ENCODE assay signal across 22 cellular contexts in the genomic region with DNA sequence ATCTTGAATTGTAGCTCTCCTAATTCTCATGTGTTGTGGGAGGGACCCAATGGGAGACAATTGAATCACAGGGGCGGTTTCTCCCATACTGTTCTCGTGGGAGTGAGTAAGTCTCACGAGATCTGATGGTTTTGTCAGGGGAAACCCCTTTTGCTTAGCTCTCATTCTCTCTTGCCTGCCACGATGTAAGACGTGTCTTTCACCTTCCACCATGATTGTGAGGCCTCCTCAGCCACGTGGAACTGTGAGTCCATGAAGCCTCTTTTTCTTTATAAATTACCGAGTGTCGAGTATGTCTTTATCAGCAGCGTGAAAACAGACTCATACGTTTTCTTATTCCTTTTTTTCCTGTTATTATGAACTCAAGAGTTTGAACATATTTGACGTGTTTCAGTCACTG. TPM values are rescaled to one million over a fixed set of nuclear protein-coding genes. Genes with fewer than 3 reads are reported as not detected.
A peak's percentile ranks its signal among the peaks of the same experiment; 100 is the strongest.
DNase-seq lines count a peak whose midpoint lies in the region; ATAC-seq and TF ChIP-seq lines count a peak whose summit lies in the region.
"Had no signal": no experiment of that assay in that cellular context is flagged by ENCODE, and none has a peak within 500 bp of the region (broad histone marks: within the 10 kb centered on the region; RNA-seq: fewer than 3 reads in every experiment).

No MANE protein-coding gene starts in this region.

- dilution Hi-C loops in mammary epithelial cell (cut with HindIII; ENCODE audit: low sequenced_read_pairs): no loop called here

- H3K36me3 ChIP-seq in mammary epithelial cell (ENCODE audit: insufficient read depth, low read length) (no peaks in the 10 kb centered on the region), breast epithelium (no peaks in the 10 kb centered on the region)
- H3K36me3 ChIP-seq: heart left ventricle, neutrophil, prostate gland, sigmoid colon, upper lobe of left lung had no signal

- peak; percentile 25 for ATAC-seq in activated naive CD8-positive, alpha-beta T cell treated with anti-CD3 and anti-CD28 coated beads, Interleukin-2, amount 50 U/mL, for 24 hours
- ATAC-seq: heart left ventricle, left cardiac atrium, T-helper 17 cell had no signal

- H3K27ac Mint-ChIP-seq in activated naive CD8-positive, alpha-beta T cell treated with anti-CD3 and anti-CD28 coated beads, Interleukin-2, amount 50 U/mL, for 24 hours: peak overlapping the region; percentile 0
- peak overlapping the region; percentile 21 for H3K27ac Mint-ChIP-seq in nephron progenitor cell
- no peak overlapping the region for H3K27ac Mint-ChIP-seq in activated T-helper 1 cell treated with anti-CD3 and anti-CD28 coated beads, Interleukin-12 subunit alpha, Interleukin-12 subunit beta, Interleukin-2, Interleukin-4 antibody, amounts not matched to agents 30 ng/mL and 10 ng/mL and 1 ng/mL, durations not matched to agents 14 hours and 24 hours and 36 hours
- H3K27ac Mint-ChIP-seq: activated naive CD4-positive, alpha-beta T cell treated with anti-CD3 and anti-CD28 coated beads, Interleukin-2, amount 50 U/mL, for 72 hours; memory B cell; T-helper 17 cell had no signal

- H3K9me3 ChIP-seq in mammary epithelial cell (replicated peaks; ENCODE audit: insufficient read depth, low read length): no peaks in the 10 kb centered on the region
- no peaks in the 10 kb centered on the region for H3K9me3 ChIP-seq in breast epithelium
- H3K9me3 ChIP-seq: heart left ventricle, neutrophil, prostate gland, sigmoid colon, SK-N-SH, upper lobe of left lung had no signal

- H3K9ac ChIP-seq in mammary epithelial cell (ENCODE audit: insufficient read depth, low read length): no peak overlapping the region
- H3K9ac ChIP-seq: SK-N-SH had no signal

- H3K36me3 Mint-ChIP-seq in activated naive CD8-positive, alpha-beta T cell treated with anti-CD3 and anti-CD28 coated beads, Interleukin-2, amount 50 U/mL, for 24 hours (ENCODE audit: low read depth): peaks cover 8% of the 10 kb centered on the region
- H3K36me3 Mint-ChIP-seq in nephron progenitor cell (ENCODE audit: low read depth): no peaks in the 10 kb centered on the region
- H3K36me3 Mint-ChIP-seq in activated T-helper 1 cell treated with anti-CD3 and anti-CD28 coated beads, Interleukin-12 subunit alpha, Interleukin-12 subunit beta, Interleukin-2, Interleukin-4 antibody, amounts not matched to agents 30 ng/mL and 10 ng/mL and 1 ng/mL, durations not matched to agents 14 hours and 24 hours and 36 hours (ENCODE audit: low read depth): peaks cover 8% of the 10 kb centered on the region

- peaks cover 27% of the 10 kb centered on the region for H3K4me1 Mint-ChIP-seq in activated naive CD8-positive, alpha-beta T cell treated with anti-CD3 and anti-CD28 coated beads, Interleukin-2, amount 50 U/mL, for 24 hours
- H3K4me1 Mint-ChIP-seq in nephron progenitor cell: peaks cover 37% of the 10 kb centered on the region
- H3K4me1 Mint-ChIP-seq in activated T-helper 1 cell treated with anti-CD3 and anti-CD28 coated beads, Interleukin-12 subunit alpha, Interleukin-12 subunit beta, Interleukin-2, Interleukin-4 antibody, amounts not matched to agents 30 ng/mL and 10 ng/mL and 1 ng/mL, durations not matched to agents 14 hours and 24 hours and 36 hours (ENCODE audit: low read depth): peaks cover 23% of the 10 kb centered on the region

- H3K9me3 Mint-ChIP-seq in activated naive CD8-positive, alpha-beta T cell treated with anti-CD3 and anti-CD28 coated beads, Interleukin-2, amount 50 U/mL, for 24 hours: peaks cover 6% of the 10 kb centered on the region
- H3K9me3 Mint-ChIP-seq in nephron progenitor cell: no peaks in the 10 kb centered on the region
- peaks cover 5% of the 10 kb centered on the region for H3K9me3 Mint-ChIP-seq in activated T-helper 1 cell treated with anti-CD3 and anti-CD28 coated beads, Interleukin-12 subunit alpha, Interleukin-12 subunit beta, Interleukin-2, Interleukin-4 antibody, amounts not matched to agents 30 ng/mL and 10 ng/mL and 1 ng/mL, durations not matched to agents 14 hours and 24 hours and 36 hours
- H3K9me3 Mint-ChIP-seq: CD4-positive, CD25-positive, alpha-beta regulatory T cell had no signal

- BruUV-seq in mammary epithelial cell (replicated peaks; lab: Mats Ljungman, UMichigan): no TSS peak

- TF ChIP-seq CTCF in mammary epithelial cell (conservative IDR thresholded peaks at IDR 0.05 in 1 of 2, IDR thresholded peaks at IDR 0.05 in 1 of 2; ENCODE audit: extremely low read depth in 1 of 2, insufficient read depth in 1 of 2, low read depth in 1 of 2, low read length in 2 of 2) (no peak), breast epithelium (IDR thresholded peaks at IDR 0.05) (no peak), NB4 (IDR thresholded peaks at IDR 0.05; ENCODE audit: low read depth, low read length) (no peak), nephron progenitor cell (IDR thresholded peaks at IDR 0.05) (no peak)

- H3K27me3 Mint-ChIP-seq in activated naive CD8-positive, alpha-beta T cell treated with anti-CD3 and anti-CD28 coated beads, Interleukin-2, amount 50 U/mL, for 24 hours: no peaks in the 10 kb centered on the region
- peaks cover 6% of the 10 kb centered on the region for H3K27me3 Mint-ChIP-seq in nephron progenitor cell (ENCODE audit: low read depth, poor library complexity)
- no peaks in the 10 kb centered on the region for H3K27me3 Mint-ChIP-seq in activated T-helper 1 cell treated with anti-CD3 and anti-CD28 coated beads, Interleukin-12 subunit alpha, Interleukin-12 subunit beta, Interleukin-2, Interleukin-4 antibody, amounts not matched to agents 30 ng/mL and 10 ng/mL and 1 ng/mL, durations not matched to agents 14 hours and 24 hours and 36 hours (ENCODE audit: insufficient read depth)
- H3K27me3 Mint-ChIP-seq: CD4-positive, CD25-positive, alpha-beta regulatory T cell; T-helper 17 cell had no signal

- H3K27me3 ChIP-seq in mammary epithelial cell (ENCODE audit: insufficient read depth, low read length) (no peaks in the 10 kb centered on the region), breast epithelium (no peaks in the 10 kb centered on the region)
- H3K27me3 ChIP-seq: heart left ventricle, neutrophil, sigmoid colon, upper lobe of left lung had no signal

- no peaks in the 10 kb centered on the region for H3K79me2 ChIP-seq in mammary epithelial cell (ENCODE audit: insufficient read depth, low read length)

- no peaks in the 10 kb centered on the region for H4K20me1 ChIP-seq in mammary epithelial cell (ENCODE audit: insufficient read depth, low read length)

- 94% methylated on average over 11 of the region's 11 CpGs for WGBS in mammary epithelial cell (ENCODE audit: low coverage, missing lambda C conversion rate)

- H3K4me1 ChIP-seq in mammary epithelial cell (ENCODE audit: insufficient read depth, low read length) (peaks cover 22% of the 10 kb centered on the region), breast epithelium (peaks cover 2 to 7% of the 10 kb centered on the region in 2 donors)
- H3K4me1 ChIP-seq: upper lobe of left lung had no signal

- CTCF ChIA-PET in mammary epithelial cell (lab: Charles Lee; ENCODE audit: low non-redundant PET): no interaction called here

- intact Hi-C loops in mammary epithelial cell (cut with micrococcal nuclease) (no loop called here), breast epithelium (cut with DNase I; ENCODE audit: low total_unique reads) (no loop called here)
- intact Hi-C loops in activated T-helper 1 cell treated with anti-CD3 and anti-CD28 coated beads, Interleukin-12 subunit alpha, Interleukin-12 subunit beta, Interleukin-2, Interleukin-4 antibody, amounts not matched to agents 30 ng/mL and 10 ng/mL and 1 ng/mL, durations not matched to agents 14 hours and 24 hours and 36 hours (cut with micrococcal nuclease): no loop called here

- H3K4me3 Mint-ChIP-seq in activated naive CD8-positive, alpha-beta T cell treated with anti-CD3 and anti-CD28 coated beads, Interleukin-2, amount 50 U/mL, for 24 hours: no peak overlapping the region
- no peak overlapping the region for H3K4me3 Mint-ChIP-seq in nephron progenitor cell
- H3K4me3 Mint-ChIP-seq in activated T-helper 1 cell treated with anti-CD3 and anti-CD28 coated beads, Interleukin-12 subunit alpha, Interleukin-12 subunit beta, Interleukin-2, Interleukin-4 antibody, amounts not matched to agents 30 ng/mL and 10 ng/mL and 1 ng/mL, durations not matched to agents 14 hours and 24 hours and 36 hours: no peak overlapping the region
- H3K4me3 Mint-ChIP-seq: CD4-positive, CD25-positive, alpha-beta regulatory T cell; memory B cell; T-helper 17 cell had no signal

- H3K27ac ChIP-seq in mammary epithelial cell (ENCODE audit: insufficient read depth, low read depth, low read length) (no peak overlapping the region), breast epithelium (no peak overlapping the region)
- H3K27ac ChIP-seq: heart left ventricle, neutrophil, prostate gland, upper lobe of left lung had no signal

- no peak for TF ChIP-seq POLR2A in breast epithelium (IDR thresholded peaks at IDR 0.05)
- no peak for TF ChIP-seq POLR2A in NB4 (IDR thresholded peaks at IDR 0.05; ENCODE audit: extremely low read depth, insufficient read length)

- in situ Hi-C loops in mammary epithelial cell (cut with MboI; ENCODE audit: low sequenced_read_pairs in 2 of 2): no loop called here

- no peak overlapping the region for H2AFZ ChIP-seq in mammary epithelial cell (ENCODE audit: low read depth, low read length)

- peak; percentile 21 for DNase-seq in mammary epithelial cell
- no peak for DNase-seq in breast epithelium (ENCODE audit: low spot score in 2 of 2)
- DNase-seq in NB4 (ENCODE audit: low read depth): peak; percentile 18
- DNase-seq in activated naive CD8-positive, alpha-beta T cell treated with anti-CD3 and anti-CD28 coated beads, Interleukin-2, amount 50 U/mL, for 24 hours: no peak
- no peak for DNase-seq in nephron progenitor cell
- no peak for DNase-seq in anterior cingulate cortex (lab: John Stamatoyannopoulos, UW)
- no peak for DNase-seq in stimulated activated naive CD4-positive, alpha-beta T cell treated with Interleukin-2 at 50 U/mL for 16 hours (lab: John Stamatoyannopoulos, UW)
- no peak for DNase-seq in activated T-helper 1 cell treated with anti-CD3 and anti-CD28 coated beads, Interleukin-12 subunit alpha, Interleukin-12 subunit beta, Interleukin-2, Interleukin-4 antibody, amounts not matched to agents 30 ng/mL and 10 ng/mL and 1 ng/mL, durations not matched to agents 14 hours and 24 hours and 36 hours (ENCODE audit: low spot score)
- DNase-seq: effector CD4-positive, alpha-beta T cell; heart left ventricle; left cardiac atrium; MM.1S; NCI-H526; sigmoid colon; T-helper 17 cell; upper lobe of left lung had no signal

- H3K4me2 ChIP-seq in mammary epithelial cell (ENCODE audit: insufficient read depth, low read depth, low read length): no peak overlapping the region
- H3K4me2 ChIP-seq: SK-N-SH had no signal

- H3K4me3 ChIP-seq in mammary epithelial cell (replicated peaks in 1 of 3; ENCODE audit: insufficient read depth in 1 of 3, low read depth in 2 of 3, low read length in 3 of 3) (no peak overlapping the region), breast epithelium (no peak overlapping the region), NB4 (ENCODE audit: low read depth, low read length) (no peak overlapping the region)
- H3K4me3 ChIP-seq: heart left ventricle, prostate gland, sigmoid colon, upper lobe of left lung had no signal

RNA-seq across cellular contexts. Expression of gene RETREG1, which starts 39.1 kb away (rescaled TPM):
- 10 to 100 TPM; 14.2 to 49.7 TPM for total RNA-seq in mammary epithelial cell
- 5.2 TPM for polyA plus RNA-seq in mammary epithelial cell
- 1.8 TPM for polyA minus RNA-seq in mammary epithelial cell
- 10 to 100 TPM; 27.1 to 51.5 (median 37.7) TPM for total RNA-seq in breast epithelium
- 22.4 and 22.5 TPM in 2 replicates for total RNA-seq in activated T-helper 1 cell treated with anti-CD3 and anti-CD28 coated beads, Interleukin-12 subunit alpha, Interleukin-12 subunit beta, Interleukin-2, Interleukin-4 antibody, amounts not matched to agents 30 ng/mL and 10 ng/mL and 1 ng/mL, durations not matched to agents 14 hours and 24 hours and 36 hours

Comparison
In these comparisons a context has a peak if more than half of its experiments do, and no peak if none do; other contexts are left out.
1. DNase-seq: peak in mammary epithelial cell (single experiment) and NB4 (single experiment); none in breast epithelium (0 of 2), activated naive CD8-positive, alpha-beta T cell treated with anti-CD3 and anti-CD28 coated beads, Interleukin-2, amount 50 U/mL, for 24 hours (single experiment), nephron progenitor cell (single experiment), anterior cingulate cortex (0 of 58), stimulated activated naive CD4-positive, alpha-beta T cell treated with Interleukin-2 at 50 U/mL for 16 hours (single experiment) and activated T-helper 1 cell treated with anti-CD3 and anti-CD28 coated beads, Interleukin-12 subunit alpha, Interleukin-12 subunit beta, Interleukin-2, Interleukin-4 antibody, amounts not matched to agents 30 ng/mL and 10 ng/mL and 1 ng/mL, durations not matched to agents 14 hours and 24 hours and 36 hours (single experiment).